ENCODE assay signal across 14 cellular contexts in the genomic region with DNA sequence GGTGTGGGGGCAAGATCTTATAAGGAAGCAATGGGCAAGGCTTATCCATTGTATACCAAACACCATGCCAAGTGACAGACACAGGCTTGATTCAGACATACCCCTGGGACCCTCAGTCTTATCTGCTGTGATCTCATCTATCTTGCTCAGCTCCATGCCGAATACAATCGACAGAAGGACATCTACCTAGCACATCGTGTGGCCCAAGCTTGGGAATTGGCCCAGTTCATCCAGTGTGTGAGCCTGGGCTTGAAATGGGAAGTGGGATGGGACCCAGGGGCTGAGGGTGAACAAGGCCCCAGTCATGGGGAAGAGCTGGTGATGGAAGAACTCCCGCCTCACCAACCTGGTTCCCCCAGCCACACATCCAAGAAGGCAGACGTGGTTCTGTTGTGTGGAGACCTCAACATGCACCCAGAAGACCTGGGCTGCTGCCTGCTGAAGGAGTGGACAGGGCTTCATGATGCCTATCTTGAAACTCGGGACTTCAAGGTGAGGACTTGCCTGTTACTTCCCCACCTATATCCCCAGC. TPM values are rescaled to one million over a fixed set of nuclear protein-coding genes. Genes with fewer than 3 reads are reported as not detected.
DNase-seq lines count a peak whose midpoint lies in the region; ATAC-seq and TF ChIP-seq lines count a peak whose summit lies in the region.
"Had no signal": no experiment of that assay in that cellular context is flagged by ENCODE, and none has a peak within 500 bp of the region (broad histone marks: within the 10 kb centered on the region; RNA-seq: fewer than 3 reads in every experiment).

No MANE protein-coding gene starts in this region.

- peaks cover 29% of the 10 kb centered on the region for H3K4me1 Mint-ChIP-seq in activated naive CD4-positive, alpha-beta T cell treated with anti-CD3 and anti-CD28 coated beads, Interleukin-2, amount 50 U/mL, for 24 hours
- H3K4me1 Mint-ChIP-seq in activated CD4-positive, alpha-beta memory T cell treated with anti-CD3 and anti-CD28 coated beads, Interleukin-2, amount 10 ng/mL, durations not matched to agents 7 days and 5 days, result peaks cover 42% of the 10 kb centered on the region
- H3K4me1 Mint-ChIP-seq in immature natural killer cell, result peaks cover 23 to 40% of the 10 kb centered on the region in 2 donors

- H3K27ac Mint-ChIP-seq in activated naive CD4-positive, alpha-beta T cell treated with anti-CD3 and anti-CD28 coated beads, Interleukin-2, amount 50 U/mL, for 24 hours, result peak overlapping the region; percentile 55
- H3K27ac Mint-ChIP-seq in activated naive CD4-positive, alpha-beta T cell treated with anti-CD3 and anti-CD28 coated beads, Interleukin-2, amount 50 U/mL, for 72 hours, result peak overlapping the region in 1 of 2 donors; percentile 29
- peak overlapping the region; percentile 34 for H3K27ac Mint-ChIP-seq in activated CD4-positive, alpha-beta memory T cell treated with anti-CD3 and anti-CD28 coated beads, Interleukin-2, amount 10 ng/mL, durations not matched to agents 7 days and 5 days
- peak overlapping the region; percentile 84 to 96 (median 92) for H3K27ac Mint-ChIP-seq in immature natural killer cell

- intact Hi-C loops in dorsolateral prefrontal cortex (cut with DNase I), result loop anchor here in 1 of 2 donors (5.0 kb wide), 1 partner anchor 60 kb away; the partner anchor contains the start of gene CD164

- H3K9me3 Mint-ChIP-seq in activated naive CD4-positive, alpha-beta T cell treated with anti-CD3 and anti-CD28 coated beads, Interleukin-2, amount 50 U/mL, for 24 hours, result no peaks in the 10 kb centered on the region
- no peaks in the 10 kb centered on the region for H3K9me3 Mint-ChIP-seq in activated naive CD4-positive, alpha-beta T cell treated with anti-CD3 and anti-CD28 coated beads, Interleukin-2, amount 50 U/mL, for 72 hours
- H3K9me3 Mint-ChIP-seq in activated CD4-positive, alpha-beta memory T cell treated with anti-CD3 and anti-CD28 coated beads, Interleukin-2, amount 10 ng/mL, durations not matched to agents 7 days and 5 days, result no peaks in the 10 kb centered on the region
- no peaks in the 10 kb centered on the region for H3K9me3 Mint-ChIP-seq in immature natural killer cell

- no peaks in the 10 kb centered on the region for H3K27me3 Mint-ChIP-seq in activated naive CD4-positive, alpha-beta T cell treated with anti-CD3 and anti-CD28 coated beads, Interleukin-2, amount 50 U/mL, for 24 hours
- peaks cover 4% of the 10 kb centered on the region for H3K27me3 Mint-ChIP-seq in activated CD4-positive, alpha-beta memory T cell treated with anti-CD3 and anti-CD28 coated beads, Interleukin-2, amount 10 ng/mL, durations not matched to agents 7 days and 5 days
- peaks cover 5 to 13% (median 10%) of the 10 kb centered on the region in 3 donors for H3K27me3 Mint-ChIP-seq in immature natural killer cell (ENCODE audit: low read depth in 3 of 3)

- peak overlapping the region in 2 of 59 donors; percentile 74 to 86 for H3K27ac ChIP-seq in dorsolateral prefrontal cortex

- DNase-seq in activated naive CD4-positive, alpha-beta T cell treated with anti-CD3 and anti-CD28 coated beads, Interleukin-2, amount 50 U/mL, for 72 hours (ENCODE audit: low spot score in 2 of 2), result no peak
- no peak for DNase-seq in activated CD4-positive, alpha-beta memory T cell treated with anti-CD3 and anti-CD28 coated beads, Interleukin-2, amount 10 ng/mL, durations not matched to agents 7 days and 5 days
- DNase-seq in immature natural killer cell (no peak), NCI-H510A (lab: John Stamatoyannopoulos, UW) (no peak), dorsolateral prefrontal cortex (no peak)
- DNase-seq: activated effector memory CD4-positive, alpha-beta T cell treated with anti-CD3 and anti-CD28 coated beads, Interleukin-2, amount 50 U/mL, for 16 hours; caudate nucleus; esophagus squamous epithelium; NCI-H1092 treated with DMSO at 0.1 percent for 48 hours; NCI-H446 treated with DMSO at 0.1 percent for 48 hours; Right ventricle myocardium superior had no signal

- CTCF ChIA-PET in activated CD4-positive, alpha-beta memory T cell treated with anti-CD3 and anti-CD28 coated beads, Interleukin-2, amount 10 ng/mL, durations not matched to agents 7 days and 5 days (lab: Charles Lee), result interaction anchor here (0.8 to 6.5 kb wide), 3 partner anchors 12 to 254 kb away, joined by 3 to 36 read pairs (median 13); partner anchors contain the start of gene MICAL1

- TF ChIP-seq CTCF in dorsolateral prefrontal cortex (IDR thresholded peaks at IDR 0.05 in 54 of 56, conservative IDR thresholded peaks at IDR 0.05 in 2 of 56; ENCODE audit: low read depth in 1 of 56, partially characterized antibody in 56 of 56), result no peak

- H3K36me3 Mint-ChIP-seq in activated naive CD4-positive, alpha-beta T cell treated with anti-CD3 and anti-CD28 coated beads, Interleukin-2, amount 50 U/mL, for 24 hours, result peaks cover 5% of the 10 kb centered on the region
- H3K36me3 Mint-ChIP-seq in activated naive CD4-positive, alpha-beta T cell treated with anti-CD3 and anti-CD28 coated beads, Interleukin-2, amount 50 U/mL, for 72 hours, result peaks cover 5 to 6% of the 10 kb centered on the region in 2 donors
- H3K36me3 Mint-ChIP-seq in activated CD4-positive, alpha-beta memory T cell treated with anti-CD3 and anti-CD28 coated beads, Interleukin-2, amount 10 ng/mL, durations not matched to agents 7 days and 5 days (ENCODE audit: low read depth), result peaks cover 44% of the 10 kb centered on the region
- peaks cover 5 to 12% (median 7%) of the 10 kb centered on the region in 3 donors for H3K36me3 Mint-ChIP-seq in immature natural killer cell

- H3K4me3 Mint-ChIP-seq in activated naive CD4-positive, alpha-beta T cell treated with anti-CD3 and anti-CD28 coated beads, Interleukin-2, amount 50 U/mL, for 24 hours, result peak overlapping the region; percentile 69
- peak overlapping the region; percentile 13 for H3K4me3 Mint-ChIP-seq in activated CD4-positive, alpha-beta memory T cell treated with anti-CD3 and anti-CD28 coated beads, Interleukin-2, amount 10 ng/mL, durations not matched to agents 7 days and 5 days
- peak overlapping the region; percentile 88 to 93 (median 91) for H3K4me3 Mint-ChIP-seq in immature natural killer cell

- POLR2A ChIA-PET in activated CD4-positive, alpha-beta memory T cell treated with anti-CD3 and anti-CD28 coated beads, Interleukin-2, amount 10 ng/mL, durations not matched to agents 7 days and 5 days (lab: Charles Lee), result interaction anchor here (1.3 to 11.5 kb wide), 11 partner anchors 13 to 348 kb away, joined by 3 to 243 read pairs (median 12); partner anchors contain the start of genes CD164, CEP57L1, MICAL1 and SESN1

- peak overlapping the region in 3 of 59 donors; percentile 79 to 95 (median 91) for H3K4me3 ChIP-seq in dorsolateral prefrontal cortex

- no peaks in the 10 kb centered on the region for H3K27me3 ChIP-seq in dorsolateral prefrontal cortex
- H3K27me3 ChIP-seq: esophagus squamous epithelium had no signal

- no peak for ATAC-seq in activated naive CD4-positive, alpha-beta T cell treated with anti-CD3 and anti-CD28 coated beads, Interleukin-2, amount 50 U/mL, for 72 hours
- ATAC-seq in HG03439 (IDR thresholded peaks at IDR 0.05; ENCODE audit: unreplicated experiment), result no peak
- ATAC-seq in HG03460 (IDR thresholded peaks at IDR 0.05; ENCODE audit: unreplicated experiment), result no peak

RNA-seq across cellular contexts. Expression of gene SMPD2, which starts 1.9 kb away (rescaled TPM):
- total RNA-seq in activated naive CD4-positive, alpha-beta T cell treated with anti-CD3 and anti-CD28 coated beads, Interleukin-2, amount 50 U/mL, for 72 hours, result 1 to 10 TPM; 7.6 to 9.8 TPM
- total RNA-seq in activated CD4-positive, alpha-beta memory T cell treated with anti-CD3 and anti-CD28 coated beads, Interleukin-2, amount 10 ng/mL, durations not matched to agents 7 days and 5 days, result 10 to 100 TPM; 15.9 to 16.9 TPM
- polyA plus RNA-seq in immature natural killer cell, result 10 to 100 TPM; 10.2 to 19.0 (median 13.2) TPM
- 10 to 100 TPM in 28 of 120 experiments, 1 to 10 TPM in 92; 3.5 to 16.3 (median 7.9) TPM for total RNA-seq in dorsolateral prefrontal cortex

RNA-seq across cellular contexts. Expression of gene PPIL6, which starts 2.0 kb away (rescaled TPM):
- not detected for total RNA-seq in activated naive CD4-positive, alpha-beta T cell treated with anti-CD3 and anti-CD28 coated beads, Interleukin-2, amount 50 U/mL, for 72 hours
- not detected for total RNA-seq in activated CD4-positive, alpha-beta memory T cell treated with anti-CD3 and anti-CD28 coated beads, Interleukin-2, amount 10 ng/mL, durations not matched to agents 7 days and 5 days
- polyA plus RNA-seq in immature natural killer cell, result 1 to 10 TPM in 1 of 3 donors, under 1 TPM in 2; 0.15 to 1.0 (median 0.44) TPM
- 10 to 100 TPM in 73 of 120 experiments, 1 to 10 TPM in 47; 5.2 to 18.3 (median 10.6) TPM for total RNA-seq in dorsolateral prefrontal cortex

RNA-seq across cellular contexts. Expression of gene MICAL1, which starts 13.1 kb away (rescaled TPM):
- total RNA-seq in activated naive CD4-positive, alpha-beta T cell treated with anti-CD3 and anti-CD28 coated beads, Interleukin-2, amount 50 U/mL, for 72 hours, result 10 to 100 TPM; 32.9 to 45.7 TPM
- 100 to 1,000 TPM; 125 to 128 TPM for total RNA-seq in activated CD4-positive, alpha-beta memory T cell treated with anti-CD3 and anti-CD28 coated beads, Interleukin-2, amount 10 ng/mL, durations not matched to agents 7 days and 5 days
- polyA plus RNA-seq in immature natural killer cell, result 10 to 100 TPM in 1 of 3 donors, 1 to 10 TPM in 2; 7.5 to 13.4 (median 9.5) TPM
- total RNA-seq in dorsolateral prefrontal cortex, result 10 to 100 TPM; 22.6 to 77.0 (median 42.3) TPM

RNA-seq across cellular contexts. Expression of gene ZBTB24, which starts 40.6 kb away (rescaled TPM):
- total RNA-seq in activated naive CD4-positive, alpha-beta T cell treated with anti-CD3 and anti-CD28 coated beads, Interleukin-2, amount 50 U/mL, for 72 hours, result 10 to 100 TPM; 10.8 to 11.5 TPM
- total RNA-seq in activated CD4-positive, alpha-beta memory T cell treated with anti-CD3 and anti-CD28 coated beads, Interleukin-2, amount 10 ng/mL, durations not matched to agents 7 days and 5 days, result 10 to 100 TPM; 16.5 to 17.5 TPM
- 1 to 10 TPM; 3.1 to 6.6 (median 4.1) TPM for polyA plus RNA-seq in immature natural killer cell
- total RNA-seq in dorsolateral prefrontal cortex, result 10 to 100 TPM in 61 of 120 experiments, 1 to 10 TPM in 59; 5.4 to 12.6 (median 10.0) TPM

Comparison
In these comparisons a context has a peak if more than half of its experiments do, and no peak if none do; other contexts are left out.
1. H3K4me3 Mint-ChIP-seq: peak in every context shown above with its lines; median percentile 91 in immature natural killer cell; 69 in activated naive CD4-positive, alpha-beta T cell treated with anti-CD3 and anti-CD28 coated beads, Interleukin-2, amount 50 U/mL, for 24 hours; 13 in activated CD4-positive, alpha-beta memory T cell treated with anti-CD3 and anti-CD28 coated beads, Interleukin-2, amount 10 ng/mL, durations not matched to agents 7 days and 5 days.
2. RNA of gene PPIL6, which starts 2.0 kb away (total RNA-seq): 5.2 to 18.3 TPM in dorsolateral prefrontal cortex; not detected in activated naive CD4-positive, alpha-beta T cell treated with anti-CD3 and anti-CD28 coated beads, Interleukin-2, amount 50 U/mL, for 72 hours and not detected in activated CD4-positive, alpha-beta memory T cell treated with anti-CD3 and anti-CD28 coated beads, Interleukin-2, amount 10 ng/mL, durations not matched to agents 7 days and 5 days; every median in the first group is over 4 times any median in the second.